Comparison of ENCODE assay signal across 1 cellular context in genomic region chr5:38576442-38576841, GRCh38.
TF ChIP-seq lines count a peak whose summit lies in the region.

No MANE protein-coding gene starts in this region.

TF ChIP-seq in K562, 482 proteins besides CTCF, POLR2A, EP300 and RAD21 (continued from another document):
- TF ChIP-seq PHB (CRISPR knock-in tag; IDR thresholded peaks at IDR 0.05), result no peak
